ENCODE assay signal across 1 cellular context in the genomic region with DNA sequence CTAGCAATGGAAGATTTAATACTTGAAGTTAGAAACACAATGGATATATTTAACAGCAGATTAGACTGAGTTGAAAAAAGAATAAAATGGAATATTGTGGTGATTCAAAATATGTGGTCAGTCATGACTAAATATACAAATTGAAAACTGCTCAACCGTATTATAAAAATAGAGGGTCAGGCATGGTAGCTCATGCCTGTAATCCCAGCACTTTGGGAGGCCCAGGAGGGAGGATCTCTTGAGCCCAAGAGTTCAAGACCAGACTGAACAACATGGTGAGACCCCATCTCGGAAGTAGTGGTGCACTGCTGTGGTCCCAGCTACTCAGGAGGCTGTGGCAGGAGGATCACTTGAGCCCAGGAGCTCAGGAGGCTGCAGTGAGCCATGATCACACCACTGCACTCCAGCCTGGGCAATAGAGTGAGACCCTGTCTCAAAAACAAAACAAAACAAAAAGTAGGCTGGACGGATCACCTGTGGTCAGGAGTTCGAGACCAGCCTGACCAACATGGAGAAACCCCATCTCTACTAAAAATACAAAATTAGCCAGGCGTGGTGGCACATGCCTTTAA. TPM values are rescaled to one million over a fixed set of nuclear protein-coding genes. Genes with fewer than 3 reads are reported as not detected.
"Had no signal": no experiment of that assay in that cellular context is flagged by ENCODE, and none has a peak within 500 bp of the region (broad histone marks: within the 10 kb centered on the region; RNA-seq: fewer than 3 reads in every experiment).

No MANE protein-coding gene starts in this region.

RNA-seq across cellular contexts. Expression of a gene that starts 24.3 kb away (rescaled TPM):
- total RNA-seq: activated naive CD8-positive, alpha-beta T cell treated with anti-CD3 and anti-CD28 coated beads for 36 hours had no signal
